Comparison of ENCODE assay signal across 10 cellular contexts in the genomic region with DNA sequence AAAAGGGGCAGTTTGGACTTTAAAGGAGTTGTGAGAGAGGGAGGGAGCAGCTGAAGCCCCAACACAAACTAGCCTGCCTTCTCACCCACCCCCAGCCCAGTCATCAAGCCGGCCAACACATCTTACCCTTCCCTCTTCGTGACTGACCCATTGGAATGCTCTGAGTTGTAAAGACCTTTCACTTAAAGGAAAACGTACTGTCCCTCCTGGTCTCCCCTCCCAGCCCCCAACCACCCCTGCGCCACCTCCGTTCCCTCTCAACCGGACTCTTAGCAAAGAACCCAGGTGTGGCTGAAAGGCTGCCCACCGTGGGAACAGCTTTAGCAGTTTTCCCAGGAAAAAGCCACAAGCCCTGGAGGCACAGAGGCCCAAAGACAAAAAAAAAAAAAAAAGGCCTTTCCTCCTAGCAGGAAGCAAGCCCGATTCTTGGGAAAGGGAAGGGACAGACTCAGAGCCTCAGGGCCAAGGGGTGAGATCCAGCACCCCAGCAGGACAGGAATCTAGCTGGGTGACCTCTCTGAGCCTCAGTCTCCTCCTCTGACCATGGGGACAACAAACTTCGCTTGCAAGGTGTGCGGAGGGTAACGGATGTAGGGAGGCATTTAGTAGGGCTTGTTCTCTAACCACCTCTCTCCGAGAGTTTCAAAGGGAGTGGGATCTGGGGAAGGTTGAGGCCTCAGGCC. TPM values are rescaled to one million over a fixed set of nuclear protein-coding genes. Genes with fewer than 3 reads are reported as not detected.
DNase-seq lines count a peak whose midpoint lies in the region; ATAC-seq and TF ChIP-seq lines count a peak whose summit lies in the region.
"Had no signal": no experiment of that assay in that cellular context is flagged by ENCODE, and none has a peak within 500 bp of the region (broad histone marks: within the 10 kb centered on the region; RNA-seq: fewer than 3 reads in every experiment).

No MANE protein-coding gene starts in this region.

- DNase-seq in ELR (ENCODE audit: low read depth) (peak; percentile 58), hepatocyte (ENCODE audit: low spot score) (no peak), sciatic nerve (ENCODE audit: low spot score) (peak; percentile 45), SK-N-SH (no peak), NCI-H748 (lab: John Stamatoyannopoulos, UW; ENCODE audit: unreplicated experiment) (no peak)
- DNase-seq in activated T-helper 1 cell treated with anti-CD3 and anti-CD28 coated beads, Interleukin-12 subunit alpha, Interleukin-12 subunit beta, Interleukin-2, Interleukin-4 antibody, amounts not matched to agents 30 ng/mL and 10 ng/mL and 1 ng/mL, durations not matched to agents 14 hours and 24 hours and 36 hours (ENCODE audit: low spot score) = no peak

- H3K36me3 ChIP-seq in hepatocyte (replicated peaks; ENCODE audit: insufficient read depth, low read depth) (no peaks in the 10 kb centered on the region), SK-N-SH (replicated peaks in 1 of 2; ENCODE audit: control insufficient read depth in 1 of 2, insufficient read depth in 2 of 2, low read length in 1 of 2) (no peaks in the 10 kb centered on the region)

- H3K9me2 ChIP-seq in hepatocyte (replicated peaks; ENCODE audit: insufficient read depth) (no peaks in the 10 kb centered on the region), SK-N-SH (no peaks in the 10 kb centered on the region)

- H3K4me1 Mint-ChIP-seq in activated T-helper 1 cell treated with anti-CD3 and anti-CD28 coated beads, Interleukin-12 subunit alpha, Interleukin-12 subunit beta, Interleukin-2, Interleukin-4 antibody, amounts not matched to agents 30 ng/mL and 10 ng/mL and 1 ng/mL, durations not matched to agents 14 hours and 24 hours and 36 hours (ENCODE audit: low read depth) = peaks cover 5% of the 10 kb centered on the region

- no peak for TF ChIP-seq RAD21 in SK-N-SH (IDR thresholded peaks at IDR 0.05; ENCODE audit: low read length)

- H2AFZ ChIP-seq in hepatocyte = peak overlapping the region; percentile 98
- H2AFZ ChIP-seq in SK-N-SH (ENCODE audit: low read depth) = no peak overlapping the region

- no peaks in the 10 kb centered on the region for H3K9me3 Mint-ChIP-seq in activated T-helper 1 cell treated with anti-CD3 and anti-CD28 coated beads, Interleukin-12 subunit alpha, Interleukin-12 subunit beta, Interleukin-2, Interleukin-4 antibody, amounts not matched to agents 30 ng/mL and 10 ng/mL and 1 ng/mL, durations not matched to agents 14 hours and 24 hours and 36 hours

- 65% methylated on average over 9 of the region's 12 CpGs for WGBS in hepatocyte (ENCODE audit: low lambda C conversion rate, missing lambda C conversion rate)
- 73% methylated on average over 12 of the region's 12 CpGs for WGBS in SK-N-SH (ENCODE audit: low lambda C conversion rate)

- POLR2A ChIA-PET in SK-N-SH (lab: Yijun Ruan, JAX) = no interaction called here

- no peaks in the 10 kb centered on the region for H3K36me3 Mint-ChIP-seq in activated T-helper 1 cell treated with anti-CD3 and anti-CD28 coated beads, Interleukin-12 subunit alpha, Interleukin-12 subunit beta, Interleukin-2, Interleukin-4 antibody, amounts not matched to agents 30 ng/mL and 10 ng/mL and 1 ng/mL, durations not matched to agents 14 hours and 24 hours and 36 hours (ENCODE audit: low read depth)

- TF ChIP-seq CTCF in hepatocyte (IDR thresholded peaks at IDR 0.05; ENCODE audit: poor library complexity) (no peak), SK-N-SH (IDR thresholded peaks at IDR 0.05) (no peak)

- peak overlapping the region; percentile 65 for H3K4me3 Mint-ChIP-seq in activated T-helper 1 cell treated with anti-CD3 and anti-CD28 coated beads, Interleukin-12 subunit alpha, Interleukin-12 subunit beta, Interleukin-2, Interleukin-4 antibody, amounts not matched to agents 30 ng/mL and 10 ng/mL and 1 ng/mL, durations not matched to agents 14 hours and 24 hours and 36 hours

- H3K4me2 ChIP-seq in hepatocyte = peak overlapping the region; percentile 99
- H3K4me2 ChIP-seq in SK-N-SH = no peak overlapping the region

- no peaks in the 10 kb centered on the region for H3F3A ChIP-seq in SK-N-SH (replicated peaks; ENCODE audit: insufficient read depth)

- H3K4me3 ChIP-seq in hepatocyte = no peak overlapping the region
- H3K4me3 ChIP-seq in SK-N-SH (ENCODE audit: low read depth in 2 of 2, low read length in 1 of 2) = no peak overlapping the region

- intact Hi-C loops in activated T-helper 1 cell treated with anti-CD3 and anti-CD28 coated beads, Interleukin-12 subunit alpha, Interleukin-12 subunit beta, Interleukin-2, Interleukin-4 antibody, amounts not matched to agents 30 ng/mL and 10 ng/mL and 1 ng/mL, durations not matched to agents 14 hours and 24 hours and 36 hours (cut with micrococcal nuclease) = no loop called here
- intact Hi-C loops in sciatic nerve (cut with DNase I) = no loop called here

- H3K27ac ChIP-seq in hepatocyte (no peak overlapping the region), SK-N-SH (ENCODE audit: low read depth in 2 of 2, low read length in 1 of 2) (no peak overlapping the region)

- H3K9ac ChIP-seq in SK-N-SH = no peak overlapping the region

- TF ChIP-seq EP300 in SK-N-SH (IDR thresholded peaks at IDR 0.05; ENCODE audit: borderline replicate concordance in 1 of 2, low read depth in 1 of 2, low read length in 1 of 2) = no peak

- peak; percentile 35 for ATAC-seq in sciatic nerve
- no peak for ATAC-seq in HG03460 (IDR thresholded peaks at IDR 0.05; ENCODE audit: unreplicated experiment)
- ATAC-seq in GM18520 (IDR thresholded peaks at IDR 0.05; ENCODE audit: unreplicated experiment) = no peak

- H3K27me3 Mint-ChIP-seq in activated T-helper 1 cell treated with anti-CD3 and anti-CD28 coated beads, Interleukin-12 subunit alpha, Interleukin-12 subunit beta, Interleukin-2, Interleukin-4 antibody, amounts not matched to agents 30 ng/mL and 10 ng/mL and 1 ng/mL, durations not matched to agents 14 hours and 24 hours and 36 hours (ENCODE audit: insufficient read depth) = peaks cover 48% of the 10 kb centered on the region

- no peaks in the 10 kb centered on the region for H3K79me2 ChIP-seq in hepatocyte
- H3K79me2 ChIP-seq in SK-N-SH (ENCODE audit: insufficient read depth) = no peaks in the 10 kb centered on the region

- H3K9me3 ChIP-seq in hepatocyte (ENCODE audit: low read depth) (no peaks in the 10 kb centered on the region), SK-N-SH (no peaks in the 10 kb centered on the region)

- no peak overlapping the region for H3K27ac Mint-ChIP-seq in activated T-helper 1 cell treated with anti-CD3 and anti-CD28 coated beads, Interleukin-12 subunit alpha, Interleukin-12 subunit beta, Interleukin-2, Interleukin-4 antibody, amounts not matched to agents 30 ng/mL and 10 ng/mL and 1 ng/mL, durations not matched to agents 14 hours and 24 hours and 36 hours

- no peaks in the 10 kb centered on the region for H3K4me1 ChIP-seq in hepatocyte (ENCODE audit: insufficient read depth)
- H3K4me1 ChIP-seq in SK-N-SH (ENCODE audit: control insufficient read depth in 1 of 2, insufficient read depth in 2 of 2, low read depth in 1 of 2, low read length in 1 of 2) = no peaks in the 10 kb centered on the region

- no peaks in the 10 kb centered on the region for H4K20me1 ChIP-seq in hepatocyte (ENCODE audit: insufficient read depth, poor library complexity, severe bottlenecking)
- no peaks in the 10 kb centered on the region for H4K20me1 ChIP-seq in SK-N-SH (ENCODE audit: insufficient read depth)

- H3K27me3 ChIP-seq in hepatocyte (peaks cover 3% of the 10 kb centered on the region), SK-N-SH (ENCODE audit: insufficient read depth) (no peaks in the 10 kb centered on the region; the same call in 1 of the 2 replicates)

- CTCF ChIA-PET in SK-N-SH (lab: Yijun Ruan, JAX) = interaction anchor here (1.3 kb wide), 1 partner anchor 8 kb away, joined by 3 read pairs; no protein-coding TSS in a partner anchor

TF ChIP-seq in SK-N-SH, 30 proteins besides CTCF, POLR2A, EP300 and RAD21:
- TF ChIP-seq RFX5 (IDR thresholded peaks at IDR 0.05; ENCODE audit: low read length) (no peak), TAF1 (IDR thresholded peaks at IDR 0.05; ENCODE audit: borderline replicate concordance, low read depth, low read length) (no peak), POLR2AphosphoS5 (IDR thresholded peaks at IDR 0.05; ENCODE audit: low read depth, low read length) (no peak), FOXJ3 (CRISPR knock-in tag; IDR thresholded peaks at IDR 0.05) (no peak), MXI1 (IDR thresholded peaks at IDR 0.05; ENCODE audit: low read depth, low read length) (no peak), TCF12 (IDR thresholded peaks at IDR 0.05) (no peak), NRF1 (IDR thresholded peaks at IDR 0.05; ENCODE audit: low read depth, low read length) (no peak), FOSL2 (IDR thresholded peaks at IDR 0.05; ENCODE audit: borderline replicate concordance, low read depth) (no peak), RCOR1 (IDR thresholded peaks at IDR 0.05; ENCODE audit: low read length) (no peak)
- TF ChIP-seq, protein P1, sequence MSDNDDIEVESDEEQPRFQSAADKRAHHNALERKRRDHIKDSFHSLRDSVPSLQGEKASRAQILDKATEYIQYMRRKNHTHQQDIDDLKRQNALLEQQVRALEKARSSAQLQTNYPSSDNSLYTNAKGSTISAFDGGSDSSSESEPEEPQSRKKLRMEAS (IDR thresholded peaks at IDR 0.05; ENCODE audit: low read depth) = no peak

RNA-seq across cellular contexts. Expression of a gene that starts 2.4 kb away (rescaled TPM):
- not detected in 2 replicates for total RNA-seq in activated T-helper 1 cell treated with anti-CD3 and anti-CD28 coated beads, Interleukin-12 subunit alpha, Interleukin-12 subunit beta, Interleukin-2, Interleukin-4 antibody, amounts not matched to agents 30 ng/mL and 10 ng/mL and 1 ng/mL, durations not matched to agents 14 hours and 24 hours and 36 hours
- total RNA-seq in hepatocyte = 0.80 and 2.4 TPM in 2 replicates
- 1.5 and 2.6 TPM in 2 replicates for polyA plus RNA-seq in hepatocyte
- total RNA-seq in sciatic nerve = 4.3 TPM
- 0.08 TPM in 1 of 2 replicates, not detected in the other for polyA plus RNA-seq in SK-N-SH (2012; rRNA removed)
- polyA plus RNA-seq in SK-N-SH (2012; cell fraction: cytosol; rRNA removed) = 0.03 TPM in 1 of 2 replicates, not detected in the other
- polyA plus RNA-seq in SK-N-SH (2012; cell fraction: nucleus; rRNA removed) = not detected in 2 replicates
- total RNA-seq: H4, lung microvascular endothelial cell had no signal

Comparison
In these comparisons a context has a peak if more than half of its experiments do, and no peak if none do; other contexts are left out.
1. DNase-seq: peak in ELR (single experiment) and sciatic nerve (single experiment); none in activated T-helper 1 cell treated with anti-CD3 and anti-CD28 coated beads, Interleukin-12 subunit alpha, Interleukin-12 subunit beta, Interleukin-2, Interleukin-4 antibody, amounts not matched to agents 30 ng/mL and 10 ng/mL and 1 ng/mL, durations not matched to agents 14 hours and 24 hours and 36 hours (single experiment), hepatocyte (single experiment), SK-N-SH (single experiment) and NCI-H748 (single experiment).